1 cellular context compared by ENCODE assay signal in genomic region chr20:49278817-49279676, GRCh38.
TF ChIP-seq lines count a peak whose summit lies in the region.

No MANE protein-coding gene starts in this region.

TF ChIP-seq in HepG2, 621 proteins besides CTCF, POLR2A, EP300 and RAD21 (continued from another document and continues in another):
- TF ChIP-seq AHDC1 (CRISPR knock-in tag; IDR thresholded peaks at IDR 0.05; ENCODE audit: borderline replicate concordance) (0 out of 2 replicates have a peak, but pooled peaks have one; percentile 40), MYPOP (CRISPR knock-in tag; IDR thresholded peaks at IDR 0.05) (no peak), ZNF230 (CRISPR knock-in tag; IDR thresholded peaks at IDR 0.05) (no peak), SIX4 (CRISPR knock-in tag; IDR thresholded peaks at IDR 0.05) (no peak; the same call in 1 of the 2 replicates), HNRNPL (IDR thresholded peaks at IDR 0.05; ENCODE audit: low read depth, low read length) (no peak), TBX2 (CRISPR knock-in tag; IDR thresholded peaks at IDR 0.05; ENCODE audit: borderline replicate concordance) (no peak), MLLT10 (CRISPR knock-in tag; IDR thresholded peaks at IDR 0.05) (peak; percentile 68), TCF7L2 (IDR thresholded peaks at IDR 0.05; ENCODE audit: low read depth, low read length) (no peak), NFIB (CRISPR knock-in tag; IDR thresholded peaks at IDR 0.05; ENCODE audit: borderline replicate concordance) (no peak), ZNF484 (CRISPR knock-in tag; IDR thresholded peaks at IDR 0.05; ENCODE audit: borderline replicate concordance, low read depth) (peak; percentile 63; the same call in 1 of the 2 replicates), ZNF768 (CRISPR knock-in tag; IDR thresholded peaks at IDR 0.05) (no peak), BATF2 (CRISPR knock-in tag; IDR thresholded peaks at IDR 0.05) (no peak), CEBPB (IDR thresholded peaks at IDR 0.05; ENCODE audit: borderline replicate concordance, low read depth, low read length) (peak; percentile 71; the same call in 1 of the 2 replicates), LCORL (IDR thresholded peaks at IDR 0.05) (no peak; the same call in 1 of the 2 replicates), LCORL (CRISPR knock-in tag; IDR thresholded peaks at IDR 0.05) (no peak), PAX8 (CRISPR knock-in tag; IDR thresholded peaks at IDR 0.05; ENCODE audit: borderline replicate concordance) (0 out of 2 replicates have a peak, but pooled peaks have one; percentile 10), HNF1B (CRISPR knock-in tag; IDR thresholded peaks at IDR 0.05) (no peak), MYNN (CRISPR knock-in tag; IDR thresholded peaks at IDR 0.05; ENCODE audit: low read depth) (no peak; the same call in 1 of the 2 replicates), CENPT (CRISPR knock-in tag; IDR thresholded peaks at IDR 0.05; ENCODE audit: low read depth) (no peak; the same call in 1 of the 2 replicates), ZKSCAN8 (CRISPR knock-in tag; IDR thresholded peaks at IDR 0.05; ENCODE audit: borderline replicate concordance) (no peak), KAT7 (CRISPR knock-in tag; IDR thresholded peaks at IDR 0.05; ENCODE audit: borderline replicate concordance) (0 out of 2 replicates have a peak, but pooled peaks have one; percentile 18), MAX (IDR thresholded peaks at IDR 0.05) (no peak; the same call in 1 of the 2 replicates), PRDM4 (CRISPR knock-in tag; IDR thresholded peaks at IDR 0.05; ENCODE audit: borderline replicate concordance) (no peak), ZNF781 (CRISPR knock-in tag; IDR thresholded peaks at IDR 0.05; ENCODE audit: borderline replicate concordance, not compliant biosample characterization) (peak; percentile 58), ZNF263 (CRISPR knock-in tag; IDR thresholded peaks at IDR 0.05) (peak; percentile 24; the same call in 1 of the 2 replicates), ATF6 (CRISPR knock-in tag; conservative IDR thresholded peaks at IDR 0.05) (no peak), KDM2A (CRISPR knock-in tag; IDR thresholded peaks at IDR 0.05; ENCODE audit: borderline replicate concordance, low read depth) (no peak), REPIN1 (CRISPR knock-in tag; IDR thresholded peaks at IDR 0.05; ENCODE audit: borderline replicate concordance, low read depth) (no peak), ZNF274 (CRISPR knock-in tag; IDR thresholded peaks at IDR 0.05) (no peak), HOXA9 (CRISPR knock-in tag; IDR thresholded peaks at IDR 0.05; ENCODE audit: borderline replicate concordance) (0 out of 2 replicates have a peak, but pooled peaks have one; percentile 16), ARNTL (CRISPR knock-in tag; IDR thresholded peaks at IDR 0.05) (no peak), ZNF710 (CRISPR knock-in tag; IDR thresholded peaks at IDR 0.05; ENCODE audit: borderline replicate concordance) (peak; percentile 10; the same call in 1 of the 2 replicates), ZMYM3 (CRISPR knock-in tag; IDR thresholded peaks at IDR 0.05) (peak; percentile 41; the same call in 1 of the 2 replicates), RAD51 (IDR thresholded peaks at IDR 0.05; ENCODE audit: borderline replicate concordance) (no peak), ZNF792 (CRISPR knock-in tag; IDR thresholded peaks at IDR 0.05) (no peak), EEA1 (CRISPR knock-in tag; IDR thresholded peaks at IDR 0.05; ENCODE audit: borderline replicate concordance) (no peak), HMGXB3 (CRISPR knock-in tag; IDR thresholded peaks at IDR 0.05; ENCODE audit: borderline replicate concordance) (no peak), ZSCAN21 (CRISPR knock-in tag; IDR thresholded peaks at IDR 0.05; ENCODE audit: borderline replicate concordance) (no peak), ZEB1 (IDR thresholded peaks at IDR 0.05; ENCODE audit: insufficient replicate concordance, low read depth) (no peak), ZFP62 (CRISPR knock-in tag; IDR thresholded peaks at IDR 0.05) (no peak), ZNF572 (CRISPR knock-in tag; IDR thresholded peaks at IDR 0.05) (no peak; the same call in none of the 2 replicates), ZNF451 (CRISPR knock-in tag; IDR thresholded peaks at IDR 0.05) (no peak)
